In the genomic region with DNA sequence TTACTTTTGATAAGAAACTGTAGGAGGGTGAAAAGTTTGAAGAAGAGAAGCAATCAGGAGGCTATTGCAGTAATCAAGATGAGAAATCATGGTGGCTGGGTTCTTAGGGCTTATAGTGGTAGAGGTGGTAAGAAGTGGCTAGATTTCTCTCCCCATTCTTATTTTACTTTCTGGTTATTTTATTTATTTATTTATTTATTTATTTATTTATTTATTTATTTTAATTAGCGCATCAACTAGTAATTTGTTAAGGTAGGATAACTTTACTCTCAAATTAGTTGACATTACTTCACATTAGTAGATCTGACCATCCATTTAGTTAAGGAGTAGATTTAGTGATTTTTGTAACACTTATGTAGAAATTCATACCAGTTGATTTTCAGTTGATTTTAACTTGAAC, we compare ENCODE assay signal across 25 cellular contexts.
DNase-seq lines count a peak whose midpoint lies in the region; FAIRE-seq and TF ChIP-seq lines count a peak whose summit lies in the region.
"Had no signal": no experiment of that assay in that cellular context is flagged by ENCODE, and none has a peak within 500 bp of the region (broad histone marks: within the 10 kb centered on the region; RNA-seq: fewer than 3 reads in every experiment).

No MANE protein-coding gene starts in this region.

- peak overlapping the region; percentile 59 for H3K27ac Mint-ChIP-seq in activated naive CD4-positive, alpha-beta T cell treated with anti-CD3 and anti-CD28 coated beads, Interleukin-2, amount 50 U/mL, for 24 hours
- H3K27ac Mint-ChIP-seq: B cell; CD4-positive, alpha-beta T cell; CD8-positive, alpha-beta T cell had no signal

- H3K4me3 ChIP-seq in SJCRH30 = no peak overlapping the region
- H3K4me3 ChIP-seq: BLaER1 treated with 17β-estradiol and CSF1 and Interleukin-3, amounts not matched to agents 10 nM and 100 nM; GM12878 had no signal

- H3K27me3 ChIP-seq in SJCRH30 = no peaks in the 10 kb centered on the region
- H3K27me3 ChIP-seq: BLaER1 treated with 17β-estradiol and CSF1 and Interleukin-3, amounts not matched to agents 10 nM and 100 nM had no signal

- no peaks in the 10 kb centered on the region for H3K9me3 Mint-ChIP-seq in activated naive CD4-positive, alpha-beta T cell treated with anti-CD3 and anti-CD28 coated beads, Interleukin-2, amount 50 U/mL, for 24 hours
- H3K9me3 Mint-ChIP-seq: CD4-positive, alpha-beta T cell; CD8-positive, alpha-beta T cell had no signal

- H3K27me3 Mint-ChIP-seq in activated naive CD4-positive, alpha-beta T cell treated with anti-CD3 and anti-CD28 coated beads, Interleukin-2, amount 50 U/mL, for 24 hours = no peaks in the 10 kb centered on the region
- H3K27me3 Mint-ChIP-seq: B cell; CD4-positive, alpha-beta T cell had no signal

- H3K27ac ChIP-seq in SJCRH30 = no peak overlapping the region
- H3K27ac ChIP-seq: 22Rv1; BLaER1 treated with 17β-estradiol and CSF1 and Interleukin-3, amounts not matched to agents 10 nM and 100 nM; C4-2B had no signal

- H3K4me1 ChIP-seq in SJCRH30 = no peaks in the 10 kb centered on the region
- H3K4me1 ChIP-seq: BLaER1 treated with 17β-estradiol and CSF1 and Interleukin-3, amounts not matched to agents 10 nM and 100 nM had no signal

- H3K4me1 Mint-ChIP-seq in activated naive CD4-positive, alpha-beta T cell treated with anti-CD3 and anti-CD28 coated beads, Interleukin-2, amount 50 U/mL, for 24 hours = no peaks in the 10 kb centered on the region
- H3K4me1 Mint-ChIP-seq: B cell had no signal

- H3K36me3 ChIP-seq in SJCRH30 = 0 out of 2 replicates have a peak, but pooled peaks cover 9% of the 10 kb centered on the region

- no peaks in the 10 kb centered on the region for H3K9me3 ChIP-seq in SJCRH30 (replicated peaks)
- H3K9me3 ChIP-seq: BLaER1 treated with 17β-estradiol and CSF1 and Interleukin-3, amounts not matched to agents 10 nM and 100 nM; Caco-2 had no signal

- FAIRE-seq in islet of Langerhans (lab: Jason Lieb, UNC) = peak; percentile 49
- FAIRE-seq: A204.1, GM12878, GM12892, GM19239 had no signal

- DNase-seq in activated naive CD4-positive, alpha-beta T cell (lab: John Stamatoyannopoulos, UW) = no peak
- peak; percentile 5 for DNase-seq in OCI-M1 (lab: John Stamatoyannopoulos, UW)
- peak; percentile 13 to 50 for DNase-seq in erythroblast (lab: John Stamatoyannopoulos, UW)
- DNase-seq in DMS53 treated with DMSO at 0.1 percent for 48 hours (lab: John Stamatoyannopoulos, UW; ENCODE audit: unreplicated experiment) = no peak
- no peak for DNase-seq in A172 (ENCODE audit: low spot score)
- no peak for DNase-seq in SJCRH30
- DNase-seq: AML-193; Caco-2; Calu3; CD4-positive, alpha-beta T cell; CD8-positive, alpha-beta T cell; DMS79; DND-41; EL; GDM1 had no signal

- no peak overlapping the region for H3K4me3 Mint-ChIP-seq in activated naive CD4-positive, alpha-beta T cell treated with anti-CD3 and anti-CD28 coated beads, Interleukin-2, amount 50 U/mL, for 24 hours
- H3K4me3 Mint-ChIP-seq: B cell; CD4-positive, alpha-beta T cell; CD8-positive, alpha-beta T cell had no signal

- no peak for TF ChIP-seq POLR2A in erythroblast (IDR thresholded peaks at IDR 0.05; ENCODE audit: low read length)

- H3K36me3 Mint-ChIP-seq in activated naive CD4-positive, alpha-beta T cell treated with anti-CD3 and anti-CD28 coated beads, Interleukin-2, amount 50 U/mL, for 24 hours = peaks cover 26% of the 10 kb centered on the region

Comparison
In these comparisons a context has a peak if more than half of its experiments do, and no peak if none do; other contexts are left out.
1. DNase-seq: peak in OCI-M1 (single experiment) and erythroblast (2 of 2); none in activated naive CD4-positive, alpha-beta T cell (0 of 4), DMS53 treated with DMSO at 0.1 percent for 48 hours (single experiment), A172 (single experiment) and SJCRH30 (0 of 2).